2 cellular contexts compared by ENCODE assay signal in the genomic region with DNA sequence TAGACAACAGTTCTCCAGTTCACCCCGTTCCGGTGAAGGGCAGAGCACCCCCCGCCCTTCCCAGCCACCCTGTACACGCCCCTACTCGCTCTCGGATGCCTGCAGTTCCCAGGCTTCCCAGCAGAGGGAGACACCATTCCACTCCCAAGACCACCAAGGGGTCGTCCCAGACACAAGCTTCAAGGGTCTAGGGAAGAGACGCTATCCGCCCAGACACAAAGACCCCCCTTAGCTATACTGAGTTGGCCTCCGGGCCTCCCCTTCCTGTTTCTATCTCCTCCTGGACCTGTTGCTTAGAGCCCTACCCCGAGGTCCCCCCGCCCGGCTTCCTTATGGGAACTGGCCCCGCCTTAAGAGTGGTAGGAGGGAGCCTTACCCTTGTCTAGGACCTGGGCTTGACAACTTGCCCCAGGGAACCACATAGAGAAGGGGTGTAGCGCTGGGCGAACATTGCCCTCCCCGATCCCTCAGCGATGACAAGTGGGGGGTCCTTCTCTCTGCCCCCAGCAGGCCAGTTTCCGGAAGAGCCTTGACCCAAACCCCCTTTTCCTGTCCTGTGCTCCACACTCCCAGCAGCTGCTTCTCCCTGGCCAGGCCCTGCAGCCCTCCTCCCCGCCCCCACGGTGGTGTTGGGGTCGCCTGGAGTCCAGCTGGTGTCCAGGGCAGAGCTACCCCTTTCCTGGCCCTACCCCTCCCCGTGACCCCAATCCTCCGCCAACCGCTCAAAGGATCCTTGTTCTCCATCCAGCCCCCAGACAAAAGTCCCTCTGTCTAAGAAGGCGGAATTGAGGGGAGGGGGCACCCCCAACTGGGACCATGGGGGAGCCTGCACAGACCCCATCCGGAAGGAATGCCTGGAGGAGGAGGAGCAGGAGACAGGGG.
TF ChIP-seq lines count a peak whose summit lies in the region.

No MANE protein-coding gene starts in this region.

TF ChIP-seq in HCT116, 20 proteins besides CTCF, POLR2A, EP300 and RAD21:
- TF ChIP-seq YY1 (IDR thresholded peaks at IDR 0.05; ENCODE audit: extremely low read depth, insufficient replicate concordance, low read depth, low read length) (no peak), POLR2AphosphoS5 (IDR thresholded peaks at IDR 0.05; ENCODE audit: low read depth, low read length) (no peak), CBX3 (IDR thresholded peaks at IDR 0.05; ENCODE audit: low read depth) (no peak), ZFX (IDR thresholded peaks at IDR 0.05) (no peak), EZH2 (IDR thresholded peaks at IDR 0.05) (no peak), TCF7L2 (IDR thresholded peaks at IDR 0.05; ENCODE audit: borderline replicate concordance, extremely low read depth, insufficient read depth, insufficient read length) (no peak), JUND (IDR thresholded peaks at IDR 0.05) (no peak)
- TF ChIP-seq, protein P1, sequence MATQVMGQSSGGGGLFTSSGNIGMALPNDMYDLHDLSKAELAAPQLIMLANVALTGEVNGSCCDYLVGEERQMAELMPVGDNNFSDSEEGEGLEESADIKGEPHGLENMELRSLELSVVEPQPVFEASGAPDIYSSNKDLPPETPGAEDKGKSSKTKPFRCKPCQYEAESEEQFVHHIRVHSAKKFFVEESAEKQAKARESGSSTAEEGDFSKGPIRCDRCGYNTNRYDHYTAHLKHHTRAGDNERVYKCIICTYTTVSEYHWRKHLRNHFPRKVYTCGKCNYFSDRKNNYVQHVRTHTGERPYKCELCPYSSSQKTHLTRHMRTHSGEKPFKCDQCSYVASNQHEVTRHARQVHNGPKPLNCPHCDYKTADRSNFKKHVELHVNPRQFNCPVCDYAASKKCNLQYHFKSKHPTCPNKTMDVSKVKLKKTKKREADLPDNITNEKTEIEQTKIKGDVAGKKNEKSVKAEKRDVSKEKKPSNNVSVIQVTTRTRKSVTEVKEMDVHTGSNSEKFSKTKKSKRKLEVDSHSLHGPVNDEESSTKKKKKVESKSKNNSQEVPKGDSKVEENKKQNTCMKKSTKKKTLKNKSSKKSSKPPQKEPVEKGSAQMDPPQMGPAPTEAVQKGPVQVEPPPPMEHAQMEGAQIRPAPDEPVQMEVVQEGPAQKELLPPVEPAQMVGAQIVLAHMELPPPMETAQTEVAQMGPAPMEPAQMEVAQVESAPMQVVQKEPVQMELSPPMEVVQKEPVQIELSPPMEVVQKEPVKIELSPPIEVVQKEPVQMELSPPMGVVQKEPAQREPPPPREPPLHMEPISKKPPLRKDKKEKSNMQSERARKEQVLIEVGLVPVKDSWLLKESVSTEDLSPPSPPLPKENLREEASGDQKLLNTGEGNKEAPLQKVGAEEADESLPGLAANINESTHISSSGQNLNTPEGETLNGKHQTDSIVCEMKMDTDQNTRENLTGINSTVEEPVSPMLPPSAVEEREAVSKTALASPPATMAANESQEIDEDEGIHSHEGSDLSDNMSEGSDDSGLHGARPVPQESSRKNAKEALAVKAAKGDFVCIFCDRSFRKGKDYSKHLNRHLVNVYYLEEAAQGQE (IDR thresholded peaks at IDR 0.05; ENCODE audit: low read depth) = no peak
TF ChIP-seq in HCT116: peak in this region for 0.

TF ChIP-seq in SK-N-SH, 30 proteins besides CTCF, POLR2A, EP300 and RAD21:
- TF ChIP-seq SMC3 (IDR thresholded peaks at IDR 0.05; ENCODE audit: low read depth, low read length) = peak; percentile 61
- TF ChIP-seq FOXM1 (IDR thresholded peaks at IDR 0.05; ENCODE audit: low read depth) = no peak
